Comparison of ENCODE assay signal across 19 cellular contexts in the genomic region with DNA sequence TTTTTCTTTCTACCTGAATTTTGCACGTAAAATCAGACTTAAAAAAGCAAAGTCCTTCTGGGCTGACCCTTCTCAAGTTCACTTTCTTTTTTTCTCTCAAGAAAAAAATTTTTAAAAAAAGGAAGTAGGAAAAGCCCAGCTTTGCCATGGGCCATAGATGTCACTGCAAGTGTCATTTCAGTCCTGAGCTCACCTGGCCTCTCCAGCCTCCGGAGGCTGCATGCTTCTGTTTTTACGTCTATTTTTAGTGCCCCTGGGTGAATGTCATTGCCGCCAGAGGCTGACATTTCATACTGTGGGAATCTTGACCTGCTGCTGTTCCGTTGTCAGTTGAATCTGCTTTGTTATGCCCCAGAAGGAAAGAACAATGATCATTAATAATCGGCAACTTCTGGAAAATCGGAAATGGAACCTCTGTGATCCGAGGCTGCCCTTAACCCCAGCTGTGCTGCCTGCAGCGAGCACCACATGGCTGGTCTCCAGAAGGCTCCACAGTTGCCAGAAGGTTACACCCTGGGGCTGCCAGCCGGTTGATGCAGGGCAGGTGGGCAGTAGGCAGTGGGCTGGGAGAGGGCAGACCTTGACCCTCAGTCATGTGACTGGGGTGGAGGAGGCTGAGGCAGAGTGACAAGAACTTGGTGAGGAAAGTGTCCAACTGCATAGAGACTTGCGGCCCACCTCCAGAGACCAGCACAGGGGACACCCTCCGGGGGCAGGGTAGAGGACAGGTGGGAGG. TPM values are rescaled to one million over a fixed set of nuclear protein-coding genes. Genes with fewer than 3 reads are reported as not detected.
DNase-seq lines count a peak whose midpoint lies in the region; ATAC-seq, FAIRE-seq and TF ChIP-seq lines count a peak whose summit lies in the region.
"Had no signal": no experiment of that assay in that cellular context is flagged by ENCODE, and none has a peak within 500 bp of the region (broad histone marks: within the 10 kb centered on the region; RNA-seq: fewer than 3 reads in every experiment).

No MANE protein-coding gene starts in this region.

- H3K27ac Mint-ChIP-seq in GM23338 = no peak overlapping the region
- no peak overlapping the region for H3K27ac Mint-ChIP-seq in T-cell
- H3K27ac Mint-ChIP-seq: activated naive CD8-positive, alpha-beta T cell treated with anti-CD3 and anti-CD28 coated beads for 36 hours; activated T-cell treated with anti-CD3 and anti-CD28 coated beads, Interleukin-2, amount 50 U/mL, for 24 hours; immature natural killer cell had no signal

- peak overlapping the region; percentile 72 for H3K9ac ChIP-seq in GM12878 (ENCODE audit: control insufficient read depth, insufficient read depth, low read length)

- in situ Hi-C loops in GM12878 (cut with MboI) = no loop called here

- peaks cover 3% of the 10 kb centered on the region; the same call in 1 of the 3 replicates for H3K9me3 Mint-ChIP-seq in GM23338
- H3K9me3 Mint-ChIP-seq in T-cell = no peaks in the 10 kb centered on the region
- H3K9me3 Mint-ChIP-seq: activated naive CD8-positive, alpha-beta T cell treated with anti-CD3 and anti-CD28 coated beads for 36 hours; activated T-cell treated with anti-CD3 and anti-CD28 coated beads, Interleukin-2, amount 50 U/mL, for 24 hours; immature natural killer cell had no signal

- ATAC-seq in GM21737 (IDR thresholded peaks at IDR 0.05; ENCODE audit: unreplicated experiment) (peak; percentile 61), GM12878 (peak; percentile 90), pancreas (peak; percentile 6 to 20 (median 11)), HG03175 (IDR thresholded peaks at IDR 0.05; ENCODE audit: unreplicated experiment) (no peak), GM23338 (no peak), T-cell (replicated peaks in 1 of 4) (no peak), foreskin keratinocyte (no peak)
- ATAC-seq: gastroesophageal sphincter, HCT116 had no signal

- SMC1A ChIA-PET in GM12878 (lab: Charles Lee; ENCODE audit: uncharacterized antibody, unreplicated experiment) = interaction anchor here (0.9 to 2.0 kb wide), 10 partner anchors 16 to 367 kb away, joined by 3 to 12 read pairs (median 4); partner anchors contain the start of gene SMIM38

- H3K9me3 ChIP-seq in GM12878 (replicated peaks; ENCODE audit: control insufficient read depth, insufficient read depth, low read length) = peaks cover 2% of the 10 kb centered on the region; the same call in 1 of the 3 replicates
- no peaks in the 10 kb centered on the region for H3K9me3 ChIP-seq in pancreas
- H3K9me3 ChIP-seq: tibial artery had no signal

- peaks cover 3% of the 10 kb centered on the region for H3K27me3 Mint-ChIP-seq in GM23338 (ENCODE audit: insufficient read depth, low read depth, poor library complexity)
- H3K27me3 Mint-ChIP-seq in T-cell = peaks cover 0 to 3% of the 10 kb centered on the region in 2 donors
- H3K27me3 Mint-ChIP-seq: activated naive CD8-positive, alpha-beta T cell treated with anti-CD3 and anti-CD28 coated beads for 36 hours had no signal

- CTCF ChIA-PET in GM12878 (lab: Yijun Ruan, JAX) = interaction anchor here (0.5 to 2.2 kb wide), 8 partner anchors 16 to 392 kb away, joined by 3 to 12 read pairs (median 4); partner anchors contain the start of gene MYEOV
- CTCF ChIA-PET in T-cell (lab: Charles Lee) = no interaction called here

- TF ChIP-seq CTCF in GM12878 (IDR thresholded peaks at IDR 0.05 in 2 of 3, conservative IDR thresholded peaks at IDR 0.05 in 1 of 3; ENCODE audit: control insufficient read depth in 2 of 3, extremely low read depth in 1 of 3, insufficient read depth in 1 of 3, low read depth in 3 of 3, low read length in 3 of 3) (no peak), pancreas (IDR thresholded peaks at IDR 0.05) (no peak), GM23338 (conservative IDR thresholded peaks at IDR 0.05; ENCODE audit: low read depth in 2 of 2) (no peak), foreskin keratinocyte (conservative IDR thresholded peaks at IDR 0.05) (no peak)

- H3K27ac ChIP-seq in GM12878 (ENCODE audit: control insufficient read depth, insufficient read depth) (peak overlapping the region; percentile 76), pancreas (peak overlapping the region; percentile 75 to 93 (median 88)), GM23338 (ENCODE audit: low read depth) (no peak overlapping the region), foreskin keratinocyte (no peak overlapping the region)
- H3K27ac ChIP-seq: gastroesophageal sphincter, tibial artery had no signal

- TF ChIP-seq RAD21 in GM12878 (IDR thresholded peaks at IDR 0.05; ENCODE audit: insufficient read depth, low read depth, low read length) = peak; percentile 24; the same call in 1 of the 2 replicates

- 17% methylated on average over 12 of the region's 12 CpGs for WGBS in GM12878 (ENCODE audit: insufficient coverage, insufficient replicate concordance, low lambda C conversion rate, missing lambda C conversion rate)
- 10 to 16% methylated on average over 12 of the region's 12 CpGs for WGBS in pancreas, 2 donors

- RAD21 ChIA-PET in GM12878 (lab: Charles Lee; ENCODE audit: unreplicated experiment) = interaction anchor here (0.6 to 4.3 kb wide), 12 partner anchors 11 to 365 kb away, joined by 3 to 46 read pairs (median 5); partner anchors contain the start of genes CCND1 and SMIM38

- TSS peak; percentile 98 for BruUV-seq in GM12878 (replicated peaks; lab: Mats Ljungman, UMichigan)

- H4K20me1 ChIP-seq in GM12878 (ENCODE audit: control insufficient read depth, insufficient read depth) (no peaks in the 10 kb centered on the region), GM23338 (replicated peaks; ENCODE audit: insufficient read depth) (no peaks in the 10 kb centered on the region)

- TF ChIP-seq POLR2A in GM12892 (IDR thresholded peaks at IDR 0.05; ENCODE audit: low read depth, low read length) = no peak
- no peak for TF ChIP-seq POLR2A in GM12878 (IDR thresholded peaks at IDR 0.05; ENCODE audit: low read depth, low read length)

- POLR2A ChIA-PET in GM12878 (lab: Charles Lee) (interaction anchor here (0.8 kb wide), 4 partner anchors 18 to 66 kb away, joined by 3 to 6 read pairs (median 4); no protein-coding TSS in a partner anchor), T-cell (lab: Charles Lee) (no interaction called here)

- H3K36me3 Mint-ChIP-seq in GM23338 (ENCODE audit: low read depth) (no peaks in the 10 kb centered on the region), T-cell (no peaks in the 10 kb centered on the region)
- H3K36me3 Mint-ChIP-seq: activated naive CD8-positive, alpha-beta T cell treated with anti-CD3 and anti-CD28 coated beads for 36 hours; immature natural killer cell had no signal

- H3K4me1 Mint-ChIP-seq in GM23338 = no peaks in the 10 kb centered on the region
- no peaks in the 10 kb centered on the region for H3K4me1 Mint-ChIP-seq in T-cell
- H3K4me1 Mint-ChIP-seq: activated naive CD8-positive, alpha-beta T cell treated with anti-CD3 and anti-CD28 coated beads for 36 hours; immature natural killer cell had no signal

- H3K4me1 ChIP-seq in GM12878 (ENCODE audit: control insufficient read depth, insufficient read depth, low read length) = peaks cover 19% of the 10 kb centered on the region
- peaks cover 32 to 41% (median 40%) of the 10 kb centered on the region in 3 donors for H3K4me1 ChIP-seq in pancreas
- H3K4me1 ChIP-seq in GM23338 (ENCODE audit: insufficient read depth) = no peaks in the 10 kb centered on the region
- H3K4me1 ChIP-seq in foreskin keratinocyte = peaks cover 7% of the 10 kb centered on the region
- H3K4me1 ChIP-seq: gastroesophageal sphincter had no signal

- H3K79me2 ChIP-seq in GM12878 (ENCODE audit: control insufficient read depth, insufficient read depth, low read length) (no peaks in the 10 kb centered on the region), GM23338 (replicated peaks; ENCODE audit: insufficient read depth) (no peaks in the 10 kb centered on the region)

- DNase-seq in GM12892 (ENCODE audit: insufficient read length) = peak; percentile 70
- DNase-seq in GM12878 (ENCODE audit: low read depth, low spot score) = peak; percentile 51
- DNase-seq in pancreas = peak in 4 of 6 donors; percentile 47 to 72 (median 65)
- DNase-seq in GM23338 (ENCODE audit: low spot score) = no peak
- no peak for DNase-seq in T-cell
- DNase-seq in foreskin keratinocyte = no peak
- DNase-seq: activated CD4-positive, alpha-beta T cell treated with anti-CD3 and anti-CD28 coated beads for 48 hours; activated naive CD8-positive, alpha-beta T cell treated with anti-CD3 and anti-CD28 coated beads for 36 hours; activated T-cell treated with anti-CD3 and anti-CD28 coated beads, Interleukin-2, amount 50 U/mL, for 24 hours; immature natural killer cell; NCI-H2081 treated with DMSO at 0.1 percent for 48 hours; SHP77 treated with DMSO at 0.1 percent for 48 hours; T-helper 9 cell; tibial artery had no signal

- H3K4me3 ChIP-seq in GM12878 (peak overlapping the region; percentile 33; the same call in 1 of the 2 replicates), pancreas (peak overlapping the region in 1 of 4 donors; percentile 5), GM23338 (no peak overlapping the region)
- H3K4me3 ChIP-seq: gastroesophageal sphincter, tibial artery had no signal

- H3K9me2 ChIP-seq in GM23338 (ENCODE audit: insufficient read depth) = peaks cover 8% of the 10 kb centered on the region; the same call in 1 of the 2 replicates

- H3K36me3 ChIP-seq in GM12878 (ENCODE audit: control insufficient read depth in 2 of 2, insufficient read depth in 2 of 2, low read length in 1 of 2) = no peaks in the 10 kb centered on the region
- no peaks in the 10 kb centered on the region for H3K36me3 ChIP-seq in pancreas
- H3K36me3 ChIP-seq in GM23338 (ENCODE audit: insufficient read depth) = no peaks in the 10 kb centered on the region
- H3K36me3 ChIP-seq: gastroesophageal sphincter, tibial artery had no signal

- no peaks in the 10 kb centered on the region for H3K27me3 ChIP-seq in GM12878 (replicated peaks in 1 of 2; ENCODE audit: control insufficient read depth in 2 of 2, insufficient read depth in 2 of 2, low read length in 1 of 2)
- no peaks in the 10 kb centered on the region for H3K27me3 ChIP-seq in pancreas
- H3K27me3 ChIP-seq in GM23338 (ENCODE audit: insufficient read depth) = no peaks in the 10 kb centered on the region
- peaks cover 62% of the 10 kb centered on the region for H3K27me3 ChIP-seq in foreskin keratinocyte

- H3K4me2 ChIP-seq in GM12878 (ENCODE audit: control insufficient read depth, insufficient read depth) (peak overlapping the region; percentile 90), GM23338 (no peak overlapping the region)

- no peak; a peak in 1 of 4 replicates for TF ChIP-seq EP300 in GM12878 (IDR thresholded peaks at IDR 0.05; ENCODE audit: borderline replicate concordance in 1 of 2, control insufficient read depth in 1 of 2, low read depth in 2 of 2, low read length in 2 of 2)

- H2AFZ ChIP-seq in GM12878 (ENCODE audit: control insufficient read depth, low read depth, low read length) (peak overlapping the region; percentile 46), GM23338 (no peak overlapping the region)

- FAIRE-seq in GM12892 (lab: Jason Lieb, UNC) (peak; percentile 79), GM12878 (lab: Jason Lieb, UNC) (peak; percentile 86), pancreas (lab: Jason Lieb, UNC) (no peak)
- FAIRE-seq: endometrium had no signal

- H3K4me3 Mint-ChIP-seq in GM23338 (no peak overlapping the region), T-cell (no peak overlapping the region)
- H3K4me3 Mint-ChIP-seq: activated naive CD8-positive, alpha-beta T cell treated with anti-CD3 and anti-CD28 coated beads for 36 hours; activated T-cell treated with anti-CD3 and anti-CD28 coated beads, Interleukin-2, amount 50 U/mL, for 24 hours; immature natural killer cell had no signal

- no peaks in the 10 kb centered on the region for H3F3A ChIP-seq in GM23338 (replicated peaks; ENCODE audit: low read depth)

- intact Hi-C loops in GM12878 (cut with micrococcal nuclease; ENCODE audit: unreplicated experiment) = loop anchor here (1.0 kb wide), 1 partner anchor 20 kb away; no protein-coding TSS in a partner anchor
- intact Hi-C loops in pancreas (cut with DNase I) = no loop called here

RNA-seq across cellular contexts. Expression of gene MYEOV, which starts 16.7 kb away (rescaled TPM):
- polyA plus RNA-seq in GM12892 (2012; ENCODE audit: missing spikeins) = 0.34 TPM
- 0.63 and 2.6 TPM in 2 replicates for total RNA-seq in GM12878 (2013; cell fraction: nucleolus; rRNA removed)
- total RNA-seq in GM12878 (2014; rRNA removed) = 0.40 TPM in 1 of 2 replicates, not detected in the other
- total RNA-seq in GM12878 (2014; rRNA removed; fragmentation: Illumina TruSeq; extraction: Trizol) = 0.13 TPM in 1 of 2 replicates, not detected in the other
- 0.18 and 0.53 TPM in 2 replicates for total RNA-seq in GM12878 (2021)
- 0.10 TPM for polyA plus RNA-seq in GM12878 (2011; ENCODE audit: low read depth)
- polyA plus RNA-seq in GM12878 (2011; rRNA removed) = 0.26 and 0.72 TPM in 2 replicates
- polyA plus RNA-seq in GM12878 (2011; cell fraction: cytosol; rRNA removed) = 0.30 and 0.33 TPM in 2 replicates
- 0.44 and 0.73 TPM in 2 replicates for polyA plus RNA-seq in GM12878 (2011; cell fraction: nucleus; rRNA removed)
- 0.52 and 0.55 TPM in 2 replicates for polyA plus RNA-seq in GM12878 (2012)
- polyA plus RNA-seq in GM12878 (2014; fragmentation: Illumina TruSeq; extraction: Trizol) = 0.40 and 0.51 TPM in 2 replicates
- polyA plus RNA-seq in GM12878 (2014; fragmentation: Nextera tagmentation; extraction: Ambion mirVana) = under 1 TPM in 1 of 2 experiments, not detected in 1; 0.05 TPM
- 0.19 and 0.29 TPM in 2 replicates for polyA plus RNA-seq in GM12878 (2014; rRNA removed)
- polyA plus RNA-seq in GM12878 (2016; fragmentation: Nextera tagmentation; extraction: Ambion mirVana) = not detected
- polyA minus RNA-seq in GM12878 (2011; rRNA and poly(A)+ RNA removed) = 0.22 and 0.57 TPM in 2 replicates
- polyA minus RNA-seq in GM12878 (2011; cell fraction: cytosol; rRNA and poly(A)+ RNA removed) = not detected in 2 replicates
- polyA minus RNA-seq in GM12878 (2011; cell fraction: nucleus; rRNA and poly(A)+ RNA removed) = 0.73 TPM in 1 of 2 replicates, not detected in the other
- total RNA-seq in pancreas = 1 to 10 TPM in 4 of 6 donors, under 1 TPM in 1, not detected in 1; 0.37 to 3.8 (median 3.0) TPM
- 1 to 10 TPM; 3.2 to 3.7 TPM for polyA plus RNA-seq in pancreas
- total RNA-seq in GM23338 (2014; rRNA removed; shearing (Covaris generic)) = 0.14 and 0.70 TPM in 2 replicates
- polyA plus RNA-seq in GM23338 (2016; fragmentation: Nextera tagmentation; extraction: Ambion mirVana) = 0.19 TPM in 1 of 2 replicates, not detected in the other
- total RNA-seq in T-cell = under 1 TPM in 3 of 5 donors, not detected in 2; 0.22 to 0.98 (median 0.50) TPM
- 3.0 and 5.4 TPM in 2 replicates for total RNA-seq in foreskin keratinocyte
- 2.1 and 4.4 TPM in 2 replicates for polyA plus RNA-seq in foreskin keratinocyte
- total RNA-seq: activated naive CD8-positive, alpha-beta T cell treated with anti-CD3 and anti-CD28 coated beads for 36 hours; gastroesophageal sphincter had no signal
- polyA plus RNA-seq: immature natural killer cell had no signal

Comparison
In these comparisons a context has a peak if more than half of its experiments do, and no peak if none do; other contexts are left out.
1. DNase-seq: peak in GM12892 (single experiment), GM12878 (single experiment) and pancreas (4 of 6); none in GM23338 (single experiment), T-cell (0 of 34) and foreskin keratinocyte (0 of 2).
2. ATAC-seq: peak in GM21737 (single experiment), GM12878 (single experiment) and pancreas (4 of 4); none in HG03175 (single experiment), GM23338 (single experiment), T-cell (0 of 4) and foreskin keratinocyte (single experiment).
3. H3K27ac ChIP-seq: peak in GM12878 (single experiment) and pancreas (4 of 4); none in GM23338 (single experiment) and foreskin keratinocyte (single experiment).